In genomic region chr6:160735523-160735922, GRCh38 we compare ENCODE assay signal across 13 cellular contexts.
DNase-seq lines count a peak whose midpoint lies in the region; ATAC-seq and TF ChIP-seq lines count a peak whose summit lies in the region.
"Had no signal": no experiment of that assay in that cellular context is flagged by ENCODE, and none has a peak within 500 bp of the region (broad histone marks: within the 10 kb centered on the region; RNA-seq: fewer than 3 reads in every experiment).

No MANE protein-coding gene starts in this region.

- DNase-seq in hepatic stellate cell (ENCODE audit: low spot score): no peak
- no peak for DNase-seq in NCI-H2171 (lab: John Stamatoyannopoulos, UW)
- DNase-seq in NCI-H2196 (lab: John Stamatoyannopoulos, UW; ENCODE audit: unreplicated experiment): no peak
- DNase-seq in stimulated activated naive CD8-positive, alpha-beta T cell treated with anti-CD3 and anti-CD28 coated beads, Interleukin-15, amount 100 ng/mL, for 72 hours: no peak
- DNase-seq: activated CD4-positive, alpha-beta T cell treated with anti-CD3 and anti-CD28 coated beads, Interleukin-2, amount 50 U/mL, for 1 hour; activated effector memory CD4-positive, alpha-beta T cell treated with anti-CD3 and anti-CD28 coated beads, Interleukin-2, amount 50 U/mL, for 16 hours; NCI-H187; pancreas had no signal

- H3K9me3 Mint-ChIP-seq in stimulated activated naive CD8-positive, alpha-beta T cell treated with anti-CD3 and anti-CD28 coated beads, Interleukin-15, amount 100 ng/mL, for 72 hours: no peaks in the 10 kb centered on the region
- H3K9me3 Mint-ChIP-seq: memory B cell had no signal

- H3K4me3 Mint-ChIP-seq in stimulated activated naive CD8-positive, alpha-beta T cell treated with anti-CD3 and anti-CD28 coated beads, Interleukin-15, amount 100 ng/mL, for 72 hours: no peak overlapping the region
- H3K4me3 Mint-ChIP-seq: memory B cell had no signal

- H3K4me1 Mint-ChIP-seq in stimulated activated naive CD8-positive, alpha-beta T cell treated with anti-CD3 and anti-CD28 coated beads, Interleukin-15, amount 100 ng/mL, for 72 hours: no peaks in the 10 kb centered on the region

- H3K27ac Mint-ChIP-seq in stimulated activated naive CD8-positive, alpha-beta T cell treated with anti-CD3 and anti-CD28 coated beads, Interleukin-15, amount 100 ng/mL, for 72 hours: no peak overlapping the region
- H3K27ac Mint-ChIP-seq: memory B cell had no signal

- peaks cover 7% of the 10 kb centered on the region for H3K27me3 Mint-ChIP-seq in stimulated activated naive CD8-positive, alpha-beta T cell treated with anti-CD3 and anti-CD28 coated beads, Interleukin-15, amount 100 ng/mL, for 72 hours

- TF ChIP-seq POLR2A in GM18505 (IDR thresholded peaks at IDR 0.05; ENCODE audit: borderline replicate concordance, extremely low read depth, insufficient read depth, insufficient read length): no peak

- ATAC-seq in GM18505 (IDR thresholded peaks at IDR 0.05; ENCODE audit: unreplicated experiment) (peak; percentile 75), GM19463 (IDR thresholded peaks at IDR 0.05; ENCODE audit: unreplicated experiment) (peak; percentile 68), HG02798 (IDR thresholded peaks at IDR 0.05; ENCODE audit: poor library complexity, unreplicated experiment) (peak; percentile 52), HG03432 (IDR thresholded peaks at IDR 0.05; ENCODE audit: unreplicated experiment) (peak; percentile 73)
- ATAC-seq in stimulated activated naive CD8-positive, alpha-beta T cell treated with anti-CD3 and anti-CD28 coated beads, Interleukin-15, amount 100 ng/mL, for 72 hours: no peak
- ATAC-seq: pancreas had no signal
